8 cellular contexts compared by ENCODE assay signal in genomic region chr17:75848523-75849303, GRCh38. TPM values are rescaled to one million over a fixed set of nuclear protein-coding genes. Genes with fewer than 3 reads are reported as not detected.
A peak's percentile ranks its signal among the peaks of the same experiment; 100 is the strongest.
DNase-seq lines count a peak whose midpoint lies in the region; FAIRE-seq and TF ChIP-seq lines count a peak whose summit lies in the region.

No MANE protein-coding gene starts in this region.

- H2AFZ ChIP-seq in endothelial cell of umbilical vein (ENCODE audit: low read depth, low read length), result no peak overlapping the region

- 23 to 36% (median 33%) methylated on average over 8 to 16 of the region's 16 CpGs for WGBS in stomach, 5 donors

- H4K20me1 ChIP-seq in endothelial cell of umbilical vein (replicated peaks; ENCODE audit: control insufficient read depth, extremely low read depth, insufficient read depth, low read length), result no peaks in the 10 kb centered on the region

- peaks cover 52% of the 10 kb centered on the region for H3K4me1 Mint-ChIP-seq in nephron progenitor cell

- TF ChIP-seq EP300 in stomach (IDR thresholded peaks at IDR 0.05), result no peak

- H3K27me3 ChIP-seq in endothelial cell of umbilical vein (ENCODE audit: control insufficient read depth in 2 of 2, insufficient read depth in 2 of 2, low read length in 2 of 2) (no peaks in the 10 kb centered on the region), stomach (no peaks in the 10 kb centered on the region)

- H3K27ac ChIP-seq in endothelial cell of umbilical vein (ENCODE audit: insufficient read depth, low read depth, low read length), result peak overlapping the region; percentile 39
- peak overlapping the region; percentile 17 to 99 (median 91) for H3K27ac ChIP-seq in stomach

- H3K4me1 ChIP-seq in endothelial cell of umbilical vein (ENCODE audit: control insufficient read depth, extremely low read depth, insufficient read depth, low read length) (peaks cover 46% of the 10 kb centered on the region), stomach (peaks cover 58 to 100% (median 89%) of the 10 kb centered on the region in 4 donors)

- H3K4me2 ChIP-seq in endothelial cell of umbilical vein (ENCODE audit: insufficient read depth, low read length), result no peak overlapping the region

- H3K4me3 ChIP-seq in endothelial cell of umbilical vein (replicated peaks in 1 of 3; ENCODE audit: insufficient read depth in 1 of 3, low read depth in 1 of 3, low read length in 3 of 3), result no peak overlapping the region
- H3K4me3 ChIP-seq in stomach, result no peak overlapping the region

- peak; percentile 75 to 77 for TF ChIP-seq CTCF in endothelial cell of umbilical vein (IDR thresholded peaks at IDR 0.05; ENCODE audit: extremely low read depth in 1 of 2, insufficient read depth in 1 of 2, low read depth in 1 of 2, low read length in 2 of 2)
- peak; percentile 76 for TF ChIP-seq CTCF in nephron progenitor cell (IDR thresholded peaks at IDR 0.05)
- peak in 5 of 7 experiments; percentile 38 to 65 (median 55) for TF ChIP-seq CTCF in stomach (IDR thresholded peaks at IDR 0.05)

- H3K9me3 ChIP-seq in endothelial cell of umbilical vein (replicated peaks; ENCODE audit: control insufficient read depth, insufficient read depth, low read length) (no peaks in the 10 kb centered on the region), stomach (no peaks in the 10 kb centered on the region)

- BruUV-seq in endothelial cell of umbilical vein (replicated peaks; lab: Mats Ljungman, UMichigan), result no TSS peak

- FAIRE-seq in endothelial cell of umbilical vein (lab: Jason Lieb, UNC), result peak; percentile 88

- peaks cover 9% of the 10 kb centered on the region for H3K79me2 ChIP-seq in endothelial cell of umbilical vein (ENCODE audit: control insufficient read depth, insufficient read depth, low read length)

- dilution Hi-C loops in endothelial cell of umbilical vein (cut with MboI; ENCODE audit: extremely low pct_ligation_motif_present, low sequenced_read_pairs), result no loop called here

- POLR2A ChIA-PET in endothelial cell of umbilical vein (lab: Charles Lee), result interaction anchor here (1.4 kb wide), 1 partner anchor 69 kb away, joined by 6 read pairs; no protein-coding TSS in a partner anchor

- DNase-seq in NCI-H1436 (lab: John Stamatoyannopoulos, UW) (peak; percentile 68), NCI-H1436 treated with DMSO at 0.1 percent for 48 hours (lab: John Stamatoyannopoulos, UW) (no peak), NCI-H69 (lab: John Stamatoyannopoulos, UW) (peak; percentile 74), endothelial cell of umbilical vein (ENCODE audit: low read depth, low spot score) (peak; percentile 51), nephron progenitor cell (peak; percentile 87), stomach (peak; percentile 86), foreskin melanocyte (no peak)
- DNase-seq in activated CD8-positive, alpha-beta memory T cell treated with anti-CD3 and anti-CD28 coated beads for 48 hours (ENCODE audit: low read depth in 2 of 3, low spot score in 2 of 3), result peak in 2 of 3 experiments; percentile 75 to 88

- peaks cover 3 to 37% of the 10 kb centered on the region in 2 experiments for H3K36me3 ChIP-seq in endothelial cell of umbilical vein (ENCODE audit: control insufficient read depth in 2 of 2, extremely low read depth in 1 of 2, insufficient read depth in 2 of 2, low read length in 2 of 2)
- H3K36me3 ChIP-seq in stomach, result peaks cover 52 to 73% (median 70%) of the 10 kb centered on the region in 4 donors

- H3K36me3 Mint-ChIP-seq in nephron progenitor cell (ENCODE audit: low read depth), result peaks cover 19% of the 10 kb centered on the region

- TF ChIP-seq POLR2A in endothelial cell of umbilical vein (IDR thresholded peaks at IDR 0.05; ENCODE audit: low read depth, low read length), result no peak
- no peak for TF ChIP-seq POLR2A in stomach (IDR thresholded peaks at IDR 0.05)

- no peaks in the 10 kb centered on the region for H3K9me1 ChIP-seq in endothelial cell of umbilical vein (replicated peaks; ENCODE audit: control insufficient read depth, extremely low read depth, insufficient read depth, low read length)

- CTCF ChIA-PET in endothelial cell of umbilical vein (lab: Charles Lee), result interaction anchor here (0.7 to 6.8 kb wide), 18 partner anchors 8 to 95 kb away, joined by 3 to 49 read pairs (median 6); partner anchors contain the start of genes GALK1, TRIM47, TRIM65 and UNK

- peak overlapping the region; percentile 91 for H3K27ac Mint-ChIP-seq in nephron progenitor cell

- no peak overlapping the region for H3K9ac ChIP-seq in endothelial cell of umbilical vein (replicated peaks; ENCODE audit: extremely low read depth, insufficient read depth, low read length)

- no peaks in the 10 kb centered on the region for H3K9me3 Mint-ChIP-seq in nephron progenitor cell

- no peaks in the 10 kb centered on the region for H3K27me3 Mint-ChIP-seq in nephron progenitor cell (ENCODE audit: low read depth, poor library complexity)

- peak overlapping the region; percentile 54 for H3K4me3 Mint-ChIP-seq in nephron progenitor cell

- intact Hi-C loops in endothelial cell of umbilical vein (cut with micrococcal nuclease) (no loop called here), stomach (cut with DNase I; ENCODE audit: low total_unique reads) (no loop called here)

TF ChIP-seq in endothelial cell of umbilical vein, 7 proteins besides CTCF, POLR2A, EP300 and RAD21:
- TF ChIP-seq MYC (IDR thresholded peaks at IDR 0.05; ENCODE audit: low read depth, low read length) (no peak), GATA2 (IDR thresholded peaks at IDR 0.05; ENCODE audit: insufficient read depth, insufficient read length, low read depth, low read length) (no peak), POLR2AphosphoS5 (IDR thresholded peaks at IDR 0.05; ENCODE audit: insufficient read depth, low read depth, low read length) (no peak)

RNA-seq across cellular contexts. Expression of gene UNC13D, which starts 4.5 kb away (rescaled TPM):
- total RNA-seq in endothelial cell of umbilical vein (7.1 and 14.9 TPM in 2 replicates), stomach (10 to 100 TPM in 4 of 5 donors, 1 to 10 TPM in 1; 9.0 to 45.5 (median 25.5) TPM)
- polyA plus RNA-seq in endothelial cell of umbilical vein (6.9 and 7.7 TPM in 2 replicates), stomach (10 to 100 TPM in 2 of 3 donors, 1 to 10 TPM in 1; 6.4 to 18.5 (median 17.9) TPM)
- polyA plus RNA-seq in endothelial cell of umbilical vein (2011; cell fraction: cytosol; rRNA removed), result 3.3 and 4.8 TPM in 2 replicates
- polyA plus RNA-seq in endothelial cell of umbilical vein (2011; cell fraction: nucleus; rRNA removed), result 24.6 and 25.1 TPM in 2 replicates
- 2.2 and 3.1 TPM in 2 replicates for polyA plus RNA-seq in endothelial cell of umbilical vein (2012)
- 6.7 and 7.4 TPM in 2 replicates for polyA minus RNA-seq in endothelial cell of umbilical vein
- polyA minus RNA-seq in endothelial cell of umbilical vein (2011; cell fraction: cytosol; rRNA and poly(A)+ RNA removed), result 62.6 TPM
- polyA minus RNA-seq in endothelial cell of umbilical vein (2011; cell fraction: nucleus; rRNA and poly(A)+ RNA removed), result 7.5 and 14.8 TPM in 2 replicates

RNA-seq across cellular contexts. Expression of gene WBP2, which starts 6.4 kb away (rescaled TPM):
- total RNA-seq in endothelial cell of umbilical vein (120 and 126 TPM in 2 replicates), stomach (100 to 1,000 TPM in 1 of 5 donors, 10 to 100 TPM in 4; 28.6 to 122 (median 46.1) TPM)
- polyA plus RNA-seq in endothelial cell of umbilical vein (81.5 and 104 TPM in 2 replicates), stomach (100 to 1,000 TPM in 1 of 3 donors, 10 to 100 TPM in 2; 87.3 to 104 (median 98.6) TPM)
- 35.6 and 46.5 TPM in 2 replicates for polyA plus RNA-seq in endothelial cell of umbilical vein (2011; cell fraction: cytosol; rRNA removed)
- polyA plus RNA-seq in endothelial cell of umbilical vein (2011; cell fraction: nucleus; rRNA removed), result 76.5 and 76.7 TPM in 2 replicates
- 99.5 and 124 TPM in 2 replicates for polyA plus RNA-seq in endothelial cell of umbilical vein (2012)
- 71.7 and 72.7 TPM in 2 replicates for polyA minus RNA-seq in endothelial cell of umbilical vein
- 28.6 TPM for polyA minus RNA-seq in endothelial cell of umbilical vein (2011; cell fraction: cytosol; rRNA and poly(A)+ RNA removed)
- 52.0 and 56.1 TPM in 2 replicates for polyA minus RNA-seq in endothelial cell of umbilical vein (2011; cell fraction: nucleus; rRNA and poly(A)+ RNA removed)

RNA-seq across cellular contexts. Expression of gene TRIM47, which starts 29.7 kb away (rescaled TPM):
- total RNA-seq in endothelial cell of umbilical vein, result 56.7 and 67.7 TPM in 2 replicates
- polyA plus RNA-seq in endothelial cell of umbilical vein, result 75.1 and 85.3 TPM in 2 replicates
- 36.1 and 45.2 TPM in 2 replicates for polyA plus RNA-seq in endothelial cell of umbilical vein (2011; cell fraction: cytosol; rRNA removed)
- 92.7 and 117 TPM in 2 replicates for polyA plus RNA-seq in endothelial cell of umbilical vein (2011; cell fraction: nucleus; rRNA removed)
- polyA plus RNA-seq in endothelial cell of umbilical vein (2012), result 38.5 and 58.5 TPM in 2 replicates
- polyA minus RNA-seq in endothelial cell of umbilical vein, result 42.0 and 46.2 TPM in 2 replicates
- polyA minus RNA-seq in endothelial cell of umbilical vein (2011; cell fraction: cytosol; rRNA and poly(A)+ RNA removed), result 17.7 TPM
- polyA minus RNA-seq in endothelial cell of umbilical vein (2011; cell fraction: nucleus; rRNA and poly(A)+ RNA removed), result 41.4 and 72.3 TPM in 2 replicates
- total RNA-seq in stomach, result 10 to 100 TPM in 4 of 5 donors, 1 to 10 TPM in 1; 3.5 to 40.4 (median 11.9) TPM
- polyA plus RNA-seq in stomach, result 10 to 100 TPM; 24.2 to 34.7 (median 28.4) TPM

RNA-seq across cellular contexts. Expression of gene TRIM65, which starts 48.0 kb away (rescaled TPM):
- total RNA-seq in endothelial cell of umbilical vein, result 28.1 and 33.5 TPM in 2 replicates
- polyA plus RNA-seq in endothelial cell of umbilical vein, result 18.6 and 19.3 TPM in 2 replicates
- polyA plus RNA-seq in endothelial cell of umbilical vein (2011; cell fraction: cytosol; rRNA removed), result 13.3 and 16.1 TPM in 2 replicates
- 15.9 and 16.9 TPM in 2 replicates for polyA plus RNA-seq in endothelial cell of umbilical vein (2011; cell fraction: nucleus; rRNA removed)
- 18.0 and 25.3 TPM in 2 replicates for polyA plus RNA-seq in endothelial cell of umbilical vein (2012)
- 10.9 and 12.8 TPM in 2 replicates for polyA minus RNA-seq in endothelial cell of umbilical vein
- polyA minus RNA-seq in endothelial cell of umbilical vein (2011; cell fraction: cytosol; rRNA and poly(A)+ RNA removed), result 14.5 TPM
- 5.7 and 6.3 TPM in 2 replicates for polyA minus RNA-seq in endothelial cell of umbilical vein (2011; cell fraction: nucleus; rRNA and poly(A)+ RNA removed)
- 10 to 100 TPM in 3 of 5 donors, 1 to 10 TPM in 1, not detected in 1; 9.2 to 26.6 (median 16.9) TPM for total RNA-seq in stomach
- polyA plus RNA-seq in stomach, result 10 to 100 TPM in 1 of 3 donors, 1 to 10 TPM in 2; 8.1 to 10.6 (median 9.5) TPM

RNA-seq across cellular contexts. Expression of gene MRPL38, which starts 56.0 kb away (rescaled TPM):
- 93.8 and 94.4 TPM in 2 replicates for total RNA-seq in endothelial cell of umbilical vein
- polyA plus RNA-seq in endothelial cell of umbilical vein, result 82.7 and 100 TPM in 2 replicates
- polyA plus RNA-seq in endothelial cell of umbilical vein (2011; cell fraction: cytosol; rRNA removed), result 38.2 and 44.1 TPM in 2 replicates
- polyA plus RNA-seq in endothelial cell of umbilical vein (2011; cell fraction: nucleus; rRNA removed), result 132 and 146 TPM in 2 replicates
- polyA plus RNA-seq in endothelial cell of umbilical vein (2012), result 43.0 and 51.9 TPM in 2 replicates
- polyA minus RNA-seq in endothelial cell of umbilical vein, result 35.1 and 57.6 TPM in 2 replicates
- 85.2 TPM for polyA minus RNA-seq in endothelial cell of umbilical vein (2011; cell fraction: cytosol; rRNA and poly(A)+ RNA removed)
- 37.6 and 39.5 TPM in 2 replicates for polyA minus RNA-seq in endothelial cell of umbilical vein (2011; cell fraction: nucleus; rRNA and poly(A)+ RNA removed)
- total RNA-seq in stomach, result 100 to 1,000 TPM in 1 of 5 donors, 10 to 100 TPM in 3, 1 to 10 TPM in 1; 9.3 to 244 (median 29.9) TPM
- polyA plus RNA-seq in stomach, result 10 to 100 TPM; 54.2 to 89.2 (median 73.9) TPM

Comparison
In these comparisons a context has a peak if more than half of its experiments do, and no peak if none do; other contexts are left out.
1. DNase-seq: peak in NCI-H1436 (single experiment), NCI-H69 (single experiment), activated CD8-positive, alpha-beta memory T cell treated with anti-CD3 and anti-CD28 coated beads for 48 hours (2 of 3), endothelial cell of umbilical vein (single experiment), nephron progenitor cell (single experiment) and stomach (single experiment); none in NCI-H1436 treated with DMSO at 0.1 percent for 48 hours (single experiment) and foreskin melanocyte (single experiment).
2. Peak in every context shown above with its lines, with median percentiles within 50 percentile points of each other: CTCF ChIP-seq.